Comparison of ENCODE assay signal across 8 cellular contexts in the genomic region with DNA sequence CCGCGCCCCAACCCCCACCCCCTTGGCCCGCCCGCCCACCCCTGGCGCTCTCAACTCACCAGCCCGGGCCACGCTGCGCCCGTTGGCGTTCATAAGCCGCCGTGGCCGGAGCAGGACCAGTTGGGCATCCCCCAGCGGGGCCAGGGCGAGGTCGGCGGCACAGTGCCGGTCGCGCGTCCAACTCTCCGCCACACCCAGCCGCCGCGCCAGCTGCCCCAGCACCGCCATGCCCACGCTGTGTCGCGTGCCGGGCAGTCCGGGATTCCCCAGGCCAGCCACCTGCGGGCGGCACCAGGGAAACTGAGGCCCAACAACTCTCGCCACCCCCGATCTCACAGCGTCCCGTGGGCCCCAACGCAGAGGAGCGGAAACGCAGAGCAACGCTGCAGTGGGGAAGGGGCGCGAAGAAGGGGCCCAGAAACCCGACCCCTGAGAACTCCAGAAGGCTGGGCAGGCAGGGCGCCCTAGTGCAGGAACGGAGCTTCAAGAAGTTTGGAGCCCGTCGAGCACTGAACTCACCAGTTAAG. TPM values are rescaled to one million over a fixed set of nuclear protein-coding genes. Genes with fewer than 3 reads are reported as not detected.
DNase-seq lines count a peak whose midpoint lies in the region; ATAC-seq and TF ChIP-seq lines count a peak whose summit lies in the region.

No MANE protein-coding gene starts in this region.

- H3K9me3 Mint-ChIP-seq in T-helper 2 cell treated with Interferon-gamma antibody and Interleukin-4, amounts not matched to agents 5 μg/mL and 100 μg/mL, for 36 hours: no peaks in the 10 kb centered on the region

- H3K27me3 ChIP-seq in MG63: no peaks in the 10 kb centered on the region

- ATAC-seq in GM21515 (IDR thresholded peaks at IDR 0.05; ENCODE audit: unreplicated experiment) (no peak), HG02970 (IDR thresholded peaks at IDR 0.05; ENCODE audit: low FRiP score, unreplicated experiment) (no peak)

- H3K27ac ChIP-seq in coronary artery: peak overlapping the region; percentile 73 to 75
- no peak overlapping the region for H3K27ac ChIP-seq in mesodermal cell (ENCODE audit: low read depth, low read length, severe bottlenecking)

- no peaks in the 10 kb centered on the region for H3K27me3 Mint-ChIP-seq in T-helper 2 cell treated with Interferon-gamma antibody and Interleukin-4, amounts not matched to agents 5 μg/mL and 100 μg/mL, for 36 hours (ENCODE audit: low read depth)

- peak overlapping the region; percentile 98 for H3K27ac Mint-ChIP-seq in T-helper 2 cell treated with Interferon-gamma antibody and Interleukin-4, amounts not matched to agents 5 μg/mL and 100 μg/mL, for 36 hours

- H3K4me1 ChIP-seq in mesodermal cell (ENCODE audit: control insufficient read depth, insufficient read depth, low read length, poor library complexity, severe bottlenecking): peaks cover 3% of the 10 kb centered on the region

- H3K4me3 ChIP-seq in MG63 (peak overlapping the region; percentile 81), coronary artery (peak overlapping the region; percentile 96), mesodermal cell (ENCODE audit: extremely low read depth, insufficient read depth, low read length, poor library complexity, severe bottlenecking) (peak overlapping the region; percentile 78)

- H3K4me1 Mint-ChIP-seq in T-helper 2 cell treated with Interferon-gamma antibody and Interleukin-4, amounts not matched to agents 5 μg/mL and 100 μg/mL, for 36 hours (ENCODE audit: low read depth): peaks cover 28% of the 10 kb centered on the region

- H3K4me3 Mint-ChIP-seq in T-helper 2 cell treated with Interferon-gamma antibody and Interleukin-4, amounts not matched to agents 5 μg/mL and 100 μg/mL, for 36 hours: peak overlapping the region; percentile 97

- H3K9me3 ChIP-seq in MG63 (no peaks in the 10 kb centered on the region), mesodermal cell (ENCODE audit: control insufficient read depth, low read length) (no peaks in the 10 kb centered on the region)

- H3K36me3 ChIP-seq in MG63: peaks cover 3% of the 10 kb centered on the region
- no peaks in the 10 kb centered on the region for H3K36me3 ChIP-seq in mesodermal cell (ENCODE audit: control insufficient read depth, insufficient read depth, low read length)

- peak; percentile 23 for DNase-seq in T-helper 2 cell treated with Interferon-gamma antibody and Interleukin-4, amounts not matched to agents 5 μg/mL and 100 μg/mL, for 36 hours (ENCODE audit: low spot score)
- DNase-seq in T-helper 2 cell: no peak
- DNase-seq in MG63: no peak
- no peak for DNase-seq in coronary artery (ENCODE audit: low spot score)
- no peak for DNase-seq in foreskin melanocyte

- WGBS in mesodermal cell (ENCODE audit: insufficient coverage in 2 of 2), 2 experiments: 0% methylated on average over 31 to 34 of the region's 48 CpGs

- no peaks in the 10 kb centered on the region for H3K36me3 Mint-ChIP-seq in T-helper 2 cell treated with Interferon-gamma antibody and Interleukin-4, amounts not matched to agents 5 μg/mL and 100 μg/mL, for 36 hours (ENCODE audit: low read depth)

- TF ChIP-seq CTCF in coronary artery (IDR thresholded peaks at IDR 0.05): no peak

RNA-seq across cellular contexts. Expression of gene PTRH1, which starts 0.5 kb away (rescaled TPM):
- 15.9 and 26.7 TPM in 2 replicates for total RNA-seq in MG63 (2014; rRNA removed; shearing (Covaris generic); ENCODE audit: low replicate concordance)
- 8.6 TPM for polyA plus RNA-seq in mesodermal cell (2013, experiment 1 of 2)
- 8.5 TPM for polyA plus RNA-seq in mesodermal cell (2013, experiment 2 of 2)

RNA-seq across cellular contexts. Expression of gene TTC16, which starts 0.9 kb away (rescaled TPM):
- total RNA-seq in MG63 (2014; rRNA removed; shearing (Covaris generic); ENCODE audit: low replicate concordance): not detected in 2 replicates
- polyA plus RNA-seq in mesodermal cell (2013, experiment 1 of 2): not detected
- not detected for polyA plus RNA-seq in mesodermal cell (2013, experiment 2 of 2)

RNA-seq across cellular contexts. Expression of gene CFAP157, which starts 8.2 kb away (rescaled TPM):
- total RNA-seq in MG63 (2014; rRNA removed; shearing (Covaris generic); ENCODE audit: low replicate concordance): not detected in 2 replicates
- 0.11 TPM for polyA plus RNA-seq in mesodermal cell (2013, experiment 1 of 2)
- not detected for polyA plus RNA-seq in mesodermal cell (2013, experiment 2 of 2)

RNA-seq across cellular contexts. Expression of gene TOR2A, which starts 20.1 kb away (rescaled TPM):
- total RNA-seq in MG63 (2014; rRNA removed; shearing (Covaris generic); ENCODE audit: low replicate concordance): 5.8 and 18.7 TPM in 2 replicates
- 20.5 TPM for polyA plus RNA-seq in mesodermal cell (2013, experiment 1 of 2)
- 17.4 TPM for polyA plus RNA-seq in mesodermal cell (2013, experiment 2 of 2)
